ENCODE assay signal across 35 cellular contexts in the genomic region with DNA sequence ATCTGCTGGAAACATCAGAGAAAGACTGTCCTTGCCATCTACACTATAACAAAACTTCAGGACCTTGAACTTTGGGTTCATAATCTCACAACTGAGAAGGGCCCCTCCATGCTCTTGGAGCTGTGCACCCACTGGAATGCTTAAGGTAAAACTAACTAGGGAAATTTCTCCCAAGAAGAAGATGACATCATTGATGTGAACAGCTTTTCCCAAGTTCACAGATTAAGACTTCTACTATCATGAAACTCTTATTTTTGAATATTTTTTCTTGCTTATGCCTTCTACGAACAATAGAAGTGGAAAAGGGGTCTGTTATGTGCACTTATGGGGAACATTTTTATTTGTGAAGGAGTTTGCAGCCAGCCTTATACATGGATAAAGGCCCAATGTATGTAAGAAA. TPM values are rescaled to one million over a fixed set of nuclear protein-coding genes. Genes with fewer than 3 reads are reported as not detected.
"Had no signal": no experiment of that assay in that cellular context is flagged by ENCODE, and none has a peak within 500 bp of the region (broad histone marks: within the 10 kb centered on the region; RNA-seq: fewer than 3 reads in every experiment).

No MANE protein-coding gene starts in this region.

- H3K27me3 ChIP-seq: adrenal gland, ascending aorta, breast epithelium had no signal

- H3K36me3 ChIP-seq: adrenal gland, ascending aorta, breast epithelium, cardiac muscle cell had no signal

- FAIRE-seq: astrocyte, bronchial epithelial cell had no signal

- DNase-seq: activated effector memory CD4-positive, alpha-beta T cell treated with anti-CD3 and anti-CD28 coated beads, Interleukin-2, amount 50 U/mL, for 16 hours; activated effector memory CD4-positive, alpha-beta T cell treated with Interleukin-2 at 50 U/mL for 16 hours; activated gamma-delta T cell; activated gamma-delta T cell treated with Interleukin-2 at 50 U/mL for 16 hours; activated naive CD4-positive, alpha-beta T cell; activated naive CD4-positive, alpha-beta T cell treated with anti-CD3 and anti-CD28 coated beads for 36 hours; activated naive CD4-positive, alpha-beta T cell treated with anti-CD3 and anti-CD28 coated beads, Interleukin-2, amount 10 ng/mL, durations not matched to agents 7 days and 5 days; activated naive CD4-positive, alpha-beta T cell treated with anti-CD3 and anti-CD28 coated beads, Interleukin-2, amount 50 U/mL, for 16 hours; activated naive CD4-positive, alpha-beta T cell treated with Interleukin-2 at 50 U/mL for 16 hours; activated naive CD8-positive, alpha-beta T cell treated with anti-CD3 and anti-CD28 coated beads for 36 hours; activated naive CD8-positive, alpha-beta T cell treated with anti-CD3 and anti-CD28 coated beads, Interleukin-2, amount 10 ng/mL, durations not matched to agents 7 days and 5 days; activated naive CD8-positive, alpha-beta T cell treated with anti-CD3 and anti-CD28 coated beads, Interleukin-2, amount 50 U/mL, for 24 hours; activated T-cell treated with anti-CD3 and anti-CD28 coated beads, Interleukin-2, amount 50 U/mL, for 1 hour; activated T-cell treated with anti-CD3 and anti-CD28 coated beads, Interleukin-2, amount 50 U/mL, for 24 hours; activated T-cell treated with anti-CD3 and anti-CD28 coated beads, Interleukin-2, amount 50 U/mL, for 4 hours; activated T-cell treated with anti-CD3 and anti-CD28 coated beads, Interleukin-2, amount 50 U/mL, for 48 hours; activated T-cell treated with anti-CD3 and anti-CD28 coated beads, Interleukin-2, amount 50 U/mL, for 72 hours; amniotic stem cell; amygdala; anterior cingulate cortex; aorta; body of pancreas; caudate nucleus; central memory CD4-positive, alpha-beta T cell; cerebellar nuclear complex had no signal

- ATAC-seq: activated naive CD4-positive, alpha-beta T cell treated with anti-CD3 and anti-CD28 coated beads, Interleukin-2, amount 50 U/mL, for 72 hours; activated naive CD8-positive, alpha-beta T cell treated with anti-CD3 and anti-CD28 coated beads, Interleukin-2, amount 50 U/mL, for 24 hours; activated T-cell treated with anti-CD3 and anti-CD28 coated beads, Interleukin-2, amount 50 U/mL, for 4 hours; activated T-cell treated with anti-CD3 and anti-CD28 coated beads, Interleukin-2, amount 50 U/mL, for 72 hours; activated T-helper 17 cell treated with anti-CD3 and anti-CD28 coated beads, Interleukin-2, amount 50 U/mL, for 72 hours; body of pancreas had no signal

- H3K9me3 ChIP-seq: adrenal gland, ascending aorta, body of pancreas, breast epithelium had no signal

- H3K4me3 ChIP-seq: adrenal gland, ascending aorta, body of pancreas, breast epithelium, cardiac muscle cell had no signal

- H3K27ac ChIP-seq: ascending aorta, body of pancreas, breast epithelium, cardiac muscle cell had no signal

RNA-seq across cellular contexts. Expression of a gene that starts 5.0 kb away (rescaled TPM):
- total RNA-seq: activated naive CD4-positive, alpha-beta T cell treated with anti-CD3 and anti-CD28 coated beads for 36 hours; activated naive CD8-positive, alpha-beta T cell treated with anti-CD3 and anti-CD28 coated beads, Interleukin-2, amount 10 ng/mL, durations not matched to agents 7 days and 5 days; activated T-helper 1 cell treated with anti-CD3 and anti-CD28 coated beads, Interleukin-12 subunit alpha, Interleukin-12 subunit beta, Interleukin-2, Interleukin-4 antibody, amounts not matched to agents 30 ng/mL and 10 ng/mL and 1 ng/mL, durations not matched to agents 14 hours and 24 hours and 36 hours; activated T-helper 17 cell treated with anti-CD3 and anti-CD28 coated beads, Interleukin-2, amount 50 U/mL, for 72 hours; activated T-helper 2 cell treated with anti-CD3 and anti-CD28 coated beads, Interferon-gamma antibody, Interleukin-2, Interleukin-4, amounts not matched to agents 10 μg/mL and 5 μg/mL and 100 μg/mL, durations not matched to agents 14 hours and 24 hours and 36 hours; bronchial epithelial cell had no signal
